In the genomic region with DNA sequence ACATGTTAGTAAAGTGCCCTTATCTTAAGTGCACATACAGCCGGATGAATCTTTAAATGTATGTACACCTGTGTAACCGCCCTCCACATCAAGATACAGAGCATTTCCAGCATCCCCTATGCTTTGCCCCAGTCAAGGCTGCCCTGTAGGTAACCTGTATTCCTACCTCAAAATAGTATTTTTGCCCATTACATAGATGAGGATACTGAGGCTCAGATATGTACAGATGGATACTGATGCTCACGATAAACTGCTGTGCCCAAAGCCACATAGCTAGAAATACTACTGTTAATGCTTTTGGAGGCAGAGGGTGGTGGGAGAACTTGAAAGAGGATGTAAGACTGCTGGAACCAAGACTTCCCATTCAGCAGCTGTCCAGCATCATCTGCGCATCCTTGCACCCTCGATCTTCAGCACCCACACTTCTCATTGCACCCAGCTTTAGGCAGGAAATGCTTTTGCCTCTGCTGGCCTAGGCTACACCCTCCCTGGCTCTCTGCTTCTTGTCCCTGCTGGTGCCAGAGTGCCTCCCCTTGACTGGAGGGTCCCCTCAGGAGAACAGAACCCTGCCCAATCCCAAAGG, we compare ENCODE assay signal across 2 cellular contexts.
TF ChIP-seq lines count a peak whose summit lies in the region.

No MANE protein-coding gene starts in this region.

TF ChIP-seq in IMR-90, 13 proteins besides CTCF, POLR2A, EP300 and RAD21:
- no peak for TF ChIP-seq MAFK (IDR thresholded peaks at IDR 0.05; ENCODE audit: low read depth, low read length)
- TF ChIP-seq MAZ (IDR thresholded peaks at IDR 0.05; ENCODE audit: borderline replicate concordance, low read depth, low read length) = no peak
- no peak for TF ChIP-seq BHLHE40 (IDR thresholded peaks at IDR 0.05; ENCODE audit: low read depth, low read length)
- no peak for TF ChIP-seq MXI1 (IDR thresholded peaks at IDR 0.05; ENCODE audit: borderline replicate concordance, low read depth, low read length)
- TF ChIP-seq RCOR1 (IDR thresholded peaks at IDR 0.05; ENCODE audit: insufficient replicate concordance, low read length) = no peak
- no peak for TF ChIP-seq RFX5 (IDR thresholded peaks at IDR 0.05; ENCODE audit: low read depth, low read length)
- TF ChIP-seq FOS (IDR thresholded peaks at IDR 0.05; ENCODE audit: low read depth, low read length) = no peak
- TF ChIP-seq CEBPB (IDR thresholded peaks at IDR 0.05; ENCODE audit: low read depth, low read length) = no peak
- TF ChIP-seq, protein P1, sequence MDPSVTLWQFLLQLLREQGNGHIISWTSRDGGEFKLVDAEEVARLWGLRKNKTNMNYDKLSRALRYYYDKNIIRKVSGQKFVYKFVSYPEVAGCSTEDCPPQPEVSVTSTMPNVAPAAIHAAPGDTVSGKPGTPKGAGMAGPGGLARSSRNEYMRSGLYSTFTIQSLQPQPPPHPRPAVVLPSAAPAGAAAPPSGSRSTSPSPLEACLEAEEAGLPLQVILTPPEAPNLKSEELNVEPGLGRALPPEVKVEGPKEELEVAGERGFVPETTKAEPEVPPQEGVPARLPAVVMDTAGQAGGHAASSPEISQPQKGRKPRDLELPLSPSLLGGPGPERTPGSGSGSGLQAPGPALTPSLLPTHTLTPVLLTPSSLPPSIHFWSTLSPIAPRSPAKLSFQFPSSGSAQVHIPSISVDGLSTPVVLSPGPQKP (IDR thresholded peaks at IDR 0.05; ENCODE audit: borderline replicate concordance, low read depth, low read length) = no peak
- TF ChIP-seq CHD1 (IDR thresholded peaks at IDR 0.05; ENCODE audit: low read depth, low read length) = no peak
- no peak for TF ChIP-seq NFE2L2 (IDR thresholded peaks at IDR 0.05; ENCODE audit: low read depth, low read length)
- no peak for TF ChIP-seq SMC3 (IDR thresholded peaks at IDR 0.05; ENCODE audit: low read depth, low read length)
- TF ChIP-seq, protein P2, sequence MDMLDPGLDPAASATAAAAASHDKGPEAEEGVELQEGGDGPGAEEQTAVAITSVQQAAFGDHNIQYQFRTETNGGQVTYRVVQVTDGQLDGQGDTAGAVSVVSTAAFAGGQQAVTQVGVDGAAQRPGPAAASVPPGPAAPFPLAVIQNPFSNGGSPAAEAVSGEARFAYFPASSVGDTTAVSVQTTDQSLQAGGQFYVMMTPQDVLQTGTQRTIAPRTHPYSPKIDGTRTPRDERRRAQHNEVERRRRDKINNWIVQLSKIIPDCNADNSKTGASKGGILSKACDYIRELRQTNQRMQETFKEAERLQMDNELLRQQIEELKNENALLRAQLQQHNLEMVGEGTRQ (IDR thresholded peaks at IDR 0.05; ENCODE audit: low read depth, low read length) = no peak

TF ChIP-seq in GM12878, 131 proteins besides CTCF, POLR2A, EP300 and RAD21:
- TF ChIP-seq, protein P3, sequence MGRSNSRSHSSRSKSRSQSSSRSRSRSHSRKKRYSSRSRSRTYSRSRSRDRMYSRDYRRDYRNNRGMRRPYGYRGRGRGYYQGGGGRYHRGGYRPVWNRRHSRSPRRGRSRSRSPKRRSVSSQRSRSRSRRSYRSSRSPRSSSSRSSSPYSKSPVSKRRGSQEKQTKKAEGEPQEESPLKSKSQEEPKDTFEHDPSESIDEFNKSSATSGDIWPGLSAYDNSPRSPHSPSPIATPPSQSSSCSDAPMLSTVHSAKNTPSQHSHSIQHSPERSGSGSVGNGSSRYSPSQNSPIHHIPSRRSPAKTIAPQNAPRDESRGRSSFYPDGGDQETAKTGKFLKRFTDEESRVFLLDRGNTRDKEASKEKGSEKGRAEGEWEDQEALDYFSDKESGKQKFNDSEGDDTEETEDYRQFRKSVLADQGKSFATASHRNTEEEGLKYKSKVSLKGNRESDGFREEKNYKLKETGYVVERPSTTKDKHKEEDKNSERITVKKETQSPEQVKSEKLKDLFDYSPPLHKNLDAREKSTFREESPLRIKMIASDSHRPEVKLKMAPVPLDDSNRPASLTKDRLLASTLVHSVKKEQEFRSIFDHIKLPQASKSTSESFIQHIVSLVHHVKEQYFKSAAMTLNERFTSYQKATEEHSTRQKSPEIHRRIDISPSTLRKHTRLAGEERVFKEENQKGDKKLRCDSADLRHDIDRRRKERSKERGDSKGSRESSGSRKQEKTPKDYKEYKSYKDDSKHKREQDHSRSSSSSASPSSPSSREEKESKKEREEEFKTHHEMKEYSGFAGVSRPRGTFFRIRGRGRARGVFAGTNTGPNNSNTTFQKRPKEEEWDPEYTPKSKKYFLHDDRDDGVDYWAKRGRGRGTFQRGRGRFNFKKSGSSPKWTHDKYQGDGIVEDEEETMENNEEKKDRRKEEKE (IDR thresholded peaks at IDR 0.05) = no peak
- TF ChIP-seq, protein P4, sequence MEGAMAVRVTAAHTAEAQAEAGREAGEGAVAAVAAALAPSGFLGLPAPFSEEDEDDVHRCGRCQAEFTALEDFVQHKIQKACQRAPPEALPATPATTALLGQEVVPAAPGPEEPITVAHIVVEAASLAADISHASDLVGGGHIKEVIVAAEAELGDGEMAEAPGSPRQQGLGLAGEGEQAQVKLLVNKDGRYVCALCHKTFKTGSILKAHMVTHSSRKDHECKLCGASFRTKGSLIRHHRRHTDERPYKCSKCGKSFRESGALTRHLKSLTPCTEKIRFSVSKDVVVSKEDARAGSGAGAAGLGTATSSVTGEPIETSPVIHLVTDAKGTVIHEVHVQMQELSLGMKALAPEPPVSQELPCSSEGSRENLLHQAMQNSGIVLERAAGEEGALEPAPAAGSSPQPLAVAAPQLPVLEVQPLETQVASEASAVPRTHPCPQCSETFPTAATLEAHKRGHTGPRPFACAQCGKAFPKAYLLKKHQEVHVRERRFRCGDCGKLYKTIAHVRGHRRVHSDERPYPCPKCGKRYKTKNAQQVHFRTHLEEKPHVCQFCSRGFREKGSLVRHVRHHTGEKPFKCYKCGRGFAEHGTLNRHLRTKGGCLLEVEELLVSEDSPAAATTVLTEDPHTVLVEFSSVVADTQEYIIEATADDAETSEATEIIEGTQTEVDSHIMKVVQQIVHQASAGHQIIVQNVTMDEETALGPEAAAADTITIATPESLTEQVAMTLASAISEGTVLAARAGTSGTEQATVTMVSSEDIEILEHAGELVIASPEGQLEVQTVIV (IDR thresholded peaks at IDR 0.05; ENCODE audit: borderline replicate concordance, partially characterized antibody) = no peak
- TF ChIP-seq SREBF2 (IDR thresholded peaks at IDR 0.05; ENCODE audit: low read length) (no peak), ZNF24 (IDR thresholded peaks at IDR 0.05) (no peak), CREM (IDR thresholded peaks at IDR 0.05; ENCODE audit: low read depth) (no peak), BCL11A (IDR thresholded peaks at IDR 0.05; ENCODE audit: low read depth, low read length) (no peak)
- TF ChIP-seq, protein P5, sequence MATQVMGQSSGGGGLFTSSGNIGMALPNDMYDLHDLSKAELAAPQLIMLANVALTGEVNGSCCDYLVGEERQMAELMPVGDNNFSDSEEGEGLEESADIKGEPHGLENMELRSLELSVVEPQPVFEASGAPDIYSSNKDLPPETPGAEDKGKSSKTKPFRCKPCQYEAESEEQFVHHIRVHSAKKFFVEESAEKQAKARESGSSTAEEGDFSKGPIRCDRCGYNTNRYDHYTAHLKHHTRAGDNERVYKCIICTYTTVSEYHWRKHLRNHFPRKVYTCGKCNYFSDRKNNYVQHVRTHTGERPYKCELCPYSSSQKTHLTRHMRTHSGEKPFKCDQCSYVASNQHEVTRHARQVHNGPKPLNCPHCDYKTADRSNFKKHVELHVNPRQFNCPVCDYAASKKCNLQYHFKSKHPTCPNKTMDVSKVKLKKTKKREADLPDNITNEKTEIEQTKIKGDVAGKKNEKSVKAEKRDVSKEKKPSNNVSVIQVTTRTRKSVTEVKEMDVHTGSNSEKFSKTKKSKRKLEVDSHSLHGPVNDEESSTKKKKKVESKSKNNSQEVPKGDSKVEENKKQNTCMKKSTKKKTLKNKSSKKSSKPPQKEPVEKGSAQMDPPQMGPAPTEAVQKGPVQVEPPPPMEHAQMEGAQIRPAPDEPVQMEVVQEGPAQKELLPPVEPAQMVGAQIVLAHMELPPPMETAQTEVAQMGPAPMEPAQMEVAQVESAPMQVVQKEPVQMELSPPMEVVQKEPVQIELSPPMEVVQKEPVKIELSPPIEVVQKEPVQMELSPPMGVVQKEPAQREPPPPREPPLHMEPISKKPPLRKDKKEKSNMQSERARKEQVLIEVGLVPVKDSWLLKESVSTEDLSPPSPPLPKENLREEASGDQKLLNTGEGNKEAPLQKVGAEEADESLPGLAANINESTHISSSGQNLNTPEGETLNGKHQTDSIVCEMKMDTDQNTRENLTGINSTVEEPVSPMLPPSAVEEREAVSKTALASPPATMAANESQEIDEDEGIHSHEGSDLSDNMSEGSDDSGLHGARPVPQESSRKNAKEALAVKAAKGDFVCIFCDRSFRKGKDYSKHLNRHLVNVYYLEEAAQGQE (IDR thresholded peaks at IDR 0.05; ENCODE audit: low read depth, low read length) = peak; percentile 40; the same call in 1 of the 2 replicates
- TF ChIP-seq, protein P6, sequence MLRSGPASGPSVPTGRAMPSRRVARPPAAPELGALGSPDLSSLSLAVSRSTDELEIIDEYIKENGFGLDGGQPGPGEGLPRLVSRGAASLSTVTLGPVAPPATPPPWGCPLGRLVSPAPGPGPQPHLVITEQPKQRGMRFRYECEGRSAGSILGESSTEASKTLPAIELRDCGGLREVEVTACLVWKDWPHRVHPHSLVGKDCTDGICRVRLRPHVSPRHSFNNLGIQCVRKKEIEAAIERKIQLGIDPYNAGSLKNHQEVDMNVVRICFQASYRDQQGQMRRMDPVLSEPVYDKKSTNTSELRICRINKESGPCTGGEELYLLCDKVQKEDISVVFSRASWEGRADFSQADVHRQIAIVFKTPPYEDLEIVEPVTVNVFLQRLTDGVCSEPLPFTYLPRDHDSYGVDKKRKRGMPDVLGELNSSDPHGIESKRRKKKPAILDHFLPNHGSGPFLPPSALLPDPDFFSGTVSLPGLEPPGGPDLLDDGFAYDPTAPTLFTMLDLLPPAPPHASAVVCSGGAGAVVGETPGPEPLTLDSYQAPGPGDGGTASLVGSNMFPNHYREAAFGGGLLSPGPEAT (IDR thresholded peaks at IDR 0.05; ENCODE audit: low read depth) = no peak
